In the genomic region with DNA sequence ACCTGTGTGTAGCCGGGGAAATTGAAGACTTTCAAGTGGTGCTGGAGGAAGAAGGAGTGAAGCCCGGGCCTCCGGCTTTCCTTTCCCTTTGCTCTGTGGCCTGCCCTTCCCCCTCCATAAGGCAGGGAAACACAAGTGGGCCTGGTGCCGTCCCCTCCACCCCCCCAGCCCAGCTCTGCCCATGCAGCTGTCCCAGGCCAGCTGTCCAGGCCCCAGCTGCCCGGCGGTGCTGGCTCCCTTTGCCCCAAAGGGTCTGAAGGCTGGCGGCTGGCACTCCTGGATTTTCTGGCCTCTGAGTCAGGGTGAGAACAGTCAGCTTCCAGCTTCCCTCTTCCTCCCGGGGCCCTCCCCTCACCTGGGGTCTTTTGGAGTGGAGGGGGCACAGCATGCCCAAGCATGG, we compare ENCODE assay signal across 11 cellular contexts. TPM values are rescaled to one million over a fixed set of nuclear protein-coding genes. Genes with fewer than 3 reads are reported as not detected.
DNase-seq lines count a peak whose midpoint lies in the region; ATAC-seq lines count a peak whose summit lies in the region.
"Had no signal": no experiment of that assay in that cellular context is flagged by ENCODE, and none has a peak within 500 bp of the region (broad histone marks: within the 10 kb centered on the region; RNA-seq: fewer than 3 reads in every experiment).

No MANE protein-coding gene starts in this region.

- H3K27ac Mint-ChIP-seq in activated naive CD8-positive, alpha-beta T cell treated with anti-CD3 and anti-CD28 coated beads, Interleukin-2, amount 50 U/mL, for 24 hours, result peak overlapping the region; percentile 74
- peak overlapping the region; percentile 98 for H3K27ac Mint-ChIP-seq in memory B cell
- peak overlapping the region; percentile 81 for H3K27ac Mint-ChIP-seq in stimulated activated naive B cell treated with anti-CD40 and anti-IgM and Interleukin-4, amounts not matched to agents 10 μg/mL and 1 μg/mL and 100 μg/mL, for 72 hours
- H3K27ac Mint-ChIP-seq: endodermal cell had no signal

- H3K9me3 Mint-ChIP-seq in activated naive CD8-positive, alpha-beta T cell treated with anti-CD3 and anti-CD28 coated beads, Interleukin-2, amount 50 U/mL, for 24 hours, result no peaks in the 10 kb centered on the region
- no peaks in the 10 kb centered on the region for H3K9me3 Mint-ChIP-seq in memory B cell
- H3K9me3 Mint-ChIP-seq in stimulated activated naive B cell treated with anti-CD40 and anti-IgM and Interleukin-4, amounts not matched to agents 10 μg/mL and 1 μg/mL and 100 μg/mL, for 72 hours, result no peaks in the 10 kb centered on the region
- H3K9me3 Mint-ChIP-seq: endodermal cell had no signal

- H3K36me3 Mint-ChIP-seq in activated naive CD8-positive, alpha-beta T cell treated with anti-CD3 and anti-CD28 coated beads, Interleukin-2, amount 50 U/mL, for 24 hours (ENCODE audit: low read depth), result peaks cover 66% of the 10 kb centered on the region
- H3K36me3 Mint-ChIP-seq in memory B cell, result peaks cover 30% of the 10 kb centered on the region
- peaks cover 54 to 80% of the 10 kb centered on the region in 2 donors for H3K36me3 Mint-ChIP-seq in stimulated activated naive B cell treated with anti-CD40 and anti-IgM and Interleukin-4, amounts not matched to agents 10 μg/mL and 1 μg/mL and 100 μg/mL, for 72 hours

- H3K4me3 Mint-ChIP-seq in activated naive CD8-positive, alpha-beta T cell treated with anti-CD3 and anti-CD28 coated beads, Interleukin-2, amount 50 U/mL, for 24 hours, result no peak overlapping the region
- no peak overlapping the region for H3K4me3 Mint-ChIP-seq in memory B cell
- H3K4me3 Mint-ChIP-seq in stimulated activated naive B cell treated with anti-CD40 and anti-IgM and Interleukin-4, amounts not matched to agents 10 μg/mL and 1 μg/mL and 100 μg/mL, for 72 hours, result no peak overlapping the region
- H3K4me3 Mint-ChIP-seq: endodermal cell had no signal

- no peaks in the 10 kb centered on the region for H3K27me3 ChIP-seq in Karpas-422 (ENCODE audit: low read length)

- H3K4me1 Mint-ChIP-seq in activated naive CD8-positive, alpha-beta T cell treated with anti-CD3 and anti-CD28 coated beads, Interleukin-2, amount 50 U/mL, for 24 hours, result peaks cover 79% of the 10 kb centered on the region
- peaks cover 73% of the 10 kb centered on the region for H3K4me1 Mint-ChIP-seq in memory B cell
- peaks cover 68 to 91% of the 10 kb centered on the region in 2 donors for H3K4me1 Mint-ChIP-seq in stimulated activated naive B cell treated with anti-CD40 and anti-IgM and Interleukin-4, amounts not matched to agents 10 μg/mL and 1 μg/mL and 100 μg/mL, for 72 hours

- no peaks in the 10 kb centered on the region for H3K9me3 ChIP-seq in Karpas-422 (ENCODE audit: low read length)

- no peaks in the 10 kb centered on the region for H3K79me2 ChIP-seq in Karpas-422 (ENCODE audit: low read length)

- ATAC-seq in activated naive CD8-positive, alpha-beta T cell treated with anti-CD3 and anti-CD28 coated beads, Interleukin-2, amount 50 U/mL, for 24 hours, result no peak
- ATAC-seq in memory B cell (ENCODE audit: low read depth), result no peak
- no peak for ATAC-seq in stimulated activated naive B cell treated with anti-CD40 and anti-IgM and Interleukin-4, amounts not matched to agents 10 μg/mL and 1 μg/mL and 100 μg/mL, for 72 hours (replicated peaks)
- no peak for ATAC-seq in HG03439 (IDR thresholded peaks at IDR 0.05; ENCODE audit: unreplicated experiment)
- ATAC-seq in HG03039 (IDR thresholded peaks at IDR 0.05; ENCODE audit: unreplicated experiment), result no peak

- H4K20me1 ChIP-seq in Karpas-422 (ENCODE audit: insufficient read depth, low read depth, low read length), result no peaks in the 10 kb centered on the region

- H2AFZ ChIP-seq in Karpas-422 (ENCODE audit: low read length), result no peak overlapping the region

- H3K27ac ChIP-seq in Karpas-422 (ENCODE audit: low read length), result peak overlapping the region; percentile 32; the same call in 1 of the 2 replicates

- no peaks in the 10 kb centered on the region for H3K27me3 Mint-ChIP-seq in activated naive CD8-positive, alpha-beta T cell treated with anti-CD3 and anti-CD28 coated beads, Interleukin-2, amount 50 U/mL, for 24 hours
- H3K27me3 Mint-ChIP-seq in memory B cell, result no peaks in the 10 kb centered on the region
- H3K27me3 Mint-ChIP-seq in stimulated activated naive B cell treated with anti-CD40 and anti-IgM and Interleukin-4, amounts not matched to agents 10 μg/mL and 1 μg/mL and 100 μg/mL, for 72 hours, result no peaks in the 10 kb centered on the region

- no peak overlapping the region for H3K4me2 ChIP-seq in Karpas-422 (ENCODE audit: low read depth, low read length, poor library complexity, severe bottlenecking)

- no peak overlapping the region for H3K4me3 ChIP-seq in Karpas-422 (ENCODE audit: low read length)

- no peaks in the 10 kb centered on the region for H3K36me3 ChIP-seq in Karpas-422 (ENCODE audit: insufficient read depth, low read length)

- peaks cover 45% of the 10 kb centered on the region for H3K4me1 ChIP-seq in Karpas-422 (ENCODE audit: low read length)

- H3K9me2 ChIP-seq in Karpas-422 (replicated peaks; ENCODE audit: insufficient read depth, low read length), result no peaks in the 10 kb centered on the region

- no peak for DNase-seq in Karpas-422
- DNase-seq in activated naive CD8-positive, alpha-beta T cell treated with anti-CD3 and anti-CD28 coated beads, Interleukin-2, amount 50 U/mL, for 24 hours, result no peak
- no peak for DNase-seq in memory B cell (ENCODE audit: low spot score in 2 of 2)
- DNase-seq in stimulated activated naive B cell treated with anti-CD40 and anti-IgM and Interleukin-4, amounts not matched to agents 10 μg/mL and 1 μg/mL and 100 μg/mL, for 72 hours, result no peak
- no peak for DNase-seq in NCI-H748 treated with DMSO at 0.1 percent for 48 hours (lab: John Stamatoyannopoulos, UW)
- DNase-seq: endodermal cell; NCI-H1048; NK-92 treated with Interleukin-12 subunit alpha and Interleukin-12 subunit beta, amount 100 ng/mL, for 24 hours; T-helper 9 cell had no signal

- H3K9ac ChIP-seq in Karpas-422 (ENCODE audit: low read length), result no peak overlapping the region

RNA-seq across cellular contexts. Expression of gene CD82, which starts 27.7 kb away (rescaled TPM):
- total RNA-seq in Karpas-422 (2014; rRNA removed; shearing (Covaris generic); ENCODE audit: low replicate concordance), result 22.2 and 39.5 TPM in 2 replicates
